ENCODE assay signal across 8 cellular contexts in genomic region chr19:16327911-16328823, GRCh38. TPM values are rescaled to one million over a fixed set of nuclear protein-coding genes. Genes with fewer than 3 reads are reported as not detected.
DNase-seq lines count a peak whose midpoint lies in the region; ATAC-seq and TF ChIP-seq lines count a peak whose summit lies in the region.

No MANE protein-coding gene starts in this region.

- no peak overlapping the region for H3K4ac ChIP-seq in mesenchymal stem cell (ENCODE audit: low read depth in 1 of 2, low read length in 2 of 2)

- peaks cover 3% of the 10 kb centered on the region for H3K79me1 ChIP-seq in mesenchymal stem cell (replicated peaks; ENCODE audit: low read length, poor library complexity, severe bottlenecking)

- H3K36me3 Mint-ChIP-seq in T-helper 17 cell (ENCODE audit: low read depth) (peaks cover 15% of the 10 kb centered on the region), chondrocyte (ENCODE audit: low read depth) (peaks cover 27% of the 10 kb centered on the region)

- H3K4me1 ChIP-seq in mesenchymal stem cell (ENCODE audit: control insufficient read depth, insufficient read depth, low read depth, low read length), result peaks cover 32% of the 10 kb centered on the region
- peaks cover 19% of the 10 kb centered on the region for H3K4me1 ChIP-seq in testis

- WGBS in mesenchymal stem cell, result 69% methylated on average over 20 of the region's 20 CpGs
- WGBS in testis, 2 donors, result 36 to 44% methylated on average over 20 of the region's 20 CpGs

- no peak overlapping the region for H2BK12ac ChIP-seq in mesenchymal stem cell (ENCODE audit: low read length in 2 of 2)

- no peaks in the 10 kb centered on the region for H3K9me3 Mint-ChIP-seq in chondrocyte (ENCODE audit: low read depth)

- H2BK5ac ChIP-seq in mesenchymal stem cell (ENCODE audit: low read depth, low read length, poor library complexity, severe bottlenecking), result no peak overlapping the region

- H3K27ac ChIP-seq in mesenchymal stem cell (ENCODE audit: low read length, poor library complexity, severe bottlenecking) (no peak overlapping the region), testis (peak overlapping the region; percentile 87 to 96)

- no peak overlapping the region for H2AFZ ChIP-seq in mesenchymal stem cell (ENCODE audit: low read depth, low read length)

- no peak for TF ChIP-seq POLR2A in testis (IDR thresholded peaks at IDR 0.05)

- H3K27me3 Mint-ChIP-seq in T-helper 17 cell, result no peaks in the 10 kb centered on the region
- no peaks in the 10 kb centered on the region for H3K27me3 Mint-ChIP-seq in chondrocyte (ENCODE audit: low read depth)

- no peak overlapping the region for H2AK5ac ChIP-seq in mesenchymal stem cell (ENCODE audit: low read length, severe bottlenecking)

- peaks cover 5 to 14% of the 10 kb centered on the region in 2 experiments for H3K36me3 ChIP-seq in mesenchymal stem cell (ENCODE audit: control insufficient read depth in 1 of 2, insufficient read depth in 2 of 2, low read depth in 1 of 2, low read length in 2 of 2)
- no peaks in the 10 kb centered on the region for H3K36me3 ChIP-seq in testis (ENCODE audit: low read depth, missing control alignments)

- peak overlapping the region; percentile 96 for H3K4me3 Mint-ChIP-seq in T-helper 17 cell
- peak overlapping the region; percentile 46 for H3K4me3 Mint-ChIP-seq in chondrocyte (ENCODE audit: unreplicated experiment)

- no peak overlapping the region for H3K4me2 ChIP-seq in mesenchymal stem cell (ENCODE audit: low read length, poor library complexity, severe bottlenecking)

- peak overlapping the region; percentile 22 for H4K8ac ChIP-seq in mesenchymal stem cell (ENCODE audit: low read length)

- peak overlapping the region; percentile 55 for H4K91ac ChIP-seq in mesenchymal stem cell (ENCODE audit: low read length)

- H3K27ac Mint-ChIP-seq in T-helper 17 cell, result peak overlapping the region; percentile 97
- peak overlapping the region; percentile 71 for H3K27ac Mint-ChIP-seq in chondrocyte (ENCODE audit: unreplicated experiment)

- DNase-seq in GM20000 (ENCODE audit: low spot score), result peak; percentile 61
- peak; percentile 25 to 41 (median 30) for DNase-seq in T-helper 17 cell
- no peak for DNase-seq in chondrocyte (ENCODE audit: low spot score)
- peak; percentile 92 for DNase-seq in mesenchymal stem cell
- DNase-seq in testis, result peak; percentile 76

- peak overlapping the region; percentile 78 for H3K9ac ChIP-seq in mesenchymal stem cell (ENCODE audit: low read length)

- H2BK120ac ChIP-seq in mesenchymal stem cell (ENCODE audit: low read depth, low read length), result no peak overlapping the region

- H3K9me3 ChIP-seq in T-helper 17 cell (ENCODE audit: control insufficient read depth, low read length, poor library complexity, severe bottlenecking) (no peaks in the 10 kb centered on the region), mesenchymal stem cell (ENCODE audit: control insufficient read depth, low read length) (no peaks in the 10 kb centered on the region), testis (no peaks in the 10 kb centered on the region)

- no peak overlapping the region for H3K23ac ChIP-seq in mesenchymal stem cell (ENCODE audit: low read length in 2 of 2)

- H2BK15ac ChIP-seq in mesenchymal stem cell (ENCODE audit: low read depth, poor library complexity, severe bottlenecking), result no peak overlapping the region

- H3K4me1 Mint-ChIP-seq in T-helper 17 cell, result peaks cover 44% of the 10 kb centered on the region
- peaks cover 41% of the 10 kb centered on the region for H3K4me1 Mint-ChIP-seq in chondrocyte (ENCODE audit: low read depth)

- peak overlapping the region in 1 of 2 experiments; percentile 63 for H3K4me3 ChIP-seq in mesenchymal stem cell (ENCODE audit: insufficient read depth in 1 of 2, low read depth in 1 of 2, low read length in 2 of 2)
- H3K4me3 ChIP-seq in testis, result peak overlapping the region in 1 of 2 donors; percentile 94

- H3K14ac ChIP-seq in mesenchymal stem cell (ENCODE audit: low read length in 2 of 2), result no peak overlapping the region

- H3K27me3 ChIP-seq in mesenchymal stem cell (ENCODE audit: control insufficient read depth in 1 of 2, insufficient read depth in 1 of 2, low read length in 2 of 2) (peaks cover 0 to 5% of the 10 kb centered on the region in 2 experiments), testis (no peaks in the 10 kb centered on the region)

- intact Hi-C loops in testis (cut with DNase I; ENCODE audit: low total_unique reads), result loop anchor here (10.0 kb wide), 1 partner anchor 73 kb away; no protein-coding TSS in a partner anchor

- no peak for TF ChIP-seq CTCF in GM20000 (IDR thresholded peaks at IDR 0.05; ENCODE audit: extremely low read depth, missing control alignments)
- no peak for TF ChIP-seq CTCF in chondrocyte (IDR thresholded peaks at IDR 0.05)
- TF ChIP-seq CTCF in testis (IDR thresholded peaks at IDR 0.05), result no peak

- no peak for ATAC-seq in T-helper 17 cell
- no peak for ATAC-seq in GM19397 (IDR thresholded peaks at IDR 0.05; ENCODE audit: unreplicated experiment)
- no peak for ATAC-seq in HG02623 (IDR thresholded peaks at IDR 0.05; ENCODE audit: unreplicated experiment)
- ATAC-seq in HG03196 (IDR thresholded peaks at IDR 0.05; ENCODE audit: unreplicated experiment), result no peak

- H3K18ac ChIP-seq in mesenchymal stem cell (ENCODE audit: low read depth in 1 of 2, low read length in 2 of 2), result no peak overlapping the region

RNA-seq across cellular contexts. Expression of gene KLF2, which starts 3.5 kb away (rescaled TPM):
- total RNA-seq in T-helper 17 cell (100 to 1,000 TPM; 465 to 578 TPM), chondrocyte (44.7 to 50.9 TPM (median 49.4 TPM) in 3 replicates), testis (10 to 100 TPM; 42.4 to 74.9 TPM)
- 39.9 TPM for polyA plus RNA-seq in mesenchymal stem cell (2013, experiment 1 of 2)
- 38.0 TPM for polyA plus RNA-seq in mesenchymal stem cell (2013, experiment 2 of 2)
- 40.2 TPM for polyA plus RNA-seq in testis (ENCODE audit: insufficient read depth, low read depth, low replicate concordance)
